Comparison of ENCODE assay signal across 17 cellular contexts in the genomic region with DNA sequence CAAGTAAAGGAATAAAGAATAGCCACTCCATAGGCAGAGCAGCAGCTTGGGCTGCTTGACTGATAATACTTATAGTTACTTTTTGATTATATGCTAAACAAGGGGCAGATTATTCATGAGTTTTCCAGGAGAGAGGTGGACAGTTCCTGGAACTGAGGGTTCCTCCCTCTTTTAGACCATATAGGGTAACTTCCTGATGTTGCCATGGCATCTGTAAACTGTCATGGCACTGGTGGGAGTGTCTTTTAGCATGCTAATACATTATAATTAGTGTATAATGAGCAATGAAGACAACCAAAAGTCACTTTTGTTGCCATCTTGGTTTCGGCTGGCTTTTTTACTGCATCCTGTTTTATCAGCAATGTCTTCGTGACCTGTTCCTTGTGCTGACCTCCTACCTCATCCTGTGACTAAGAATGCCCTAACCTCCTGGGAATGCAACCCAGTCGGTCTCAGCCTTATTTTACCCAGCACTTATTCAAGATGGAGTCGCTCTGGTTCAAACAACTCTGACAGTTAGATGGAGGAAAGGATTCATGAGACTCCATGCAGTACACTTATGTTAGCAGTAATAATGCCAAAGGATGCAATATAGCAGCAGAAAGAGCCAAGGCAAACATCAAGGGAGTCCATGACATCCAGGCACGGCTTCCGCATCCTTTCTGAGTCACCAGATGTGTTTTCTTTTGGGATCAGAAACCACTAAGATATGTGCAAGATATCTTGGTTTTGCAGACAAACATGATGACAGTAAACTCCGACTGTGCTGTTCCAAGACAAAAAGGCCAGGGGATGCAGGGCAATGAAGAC. TPM values are rescaled to one million over a fixed set of nuclear protein-coding genes. Genes with fewer than 3 reads are reported as not detected.
DNase-seq lines count a peak whose midpoint lies in the region; ATAC-seq and TF ChIP-seq lines count a peak whose summit lies in the region.
"Had no signal": no experiment of that assay in that cellular context is flagged by ENCODE, and none has a peak within 500 bp of the region (broad histone marks: within the 10 kb centered on the region; RNA-seq: fewer than 3 reads in every experiment).

No MANE protein-coding gene starts in this region.

- H3K27me3 Mint-ChIP-seq in endodermal cell (ENCODE audit: insufficient read depth): peaks cover 12% of the 10 kb centered on the region

- H3K27ac ChIP-seq in endodermal cell (ENCODE audit: low read depth, low read length): no peak overlapping the region
- H3K27ac ChIP-seq: ascending aorta, C4-2B, SK-N-MC had no signal

- DNase-seq in AG08395 (ENCODE audit: low spot score) (peak; percentile 72), HT1080 (ENCODE audit: low read depth) (peak; percentile 84), astrocyte of the cerebellum (ENCODE audit: low read depth) (peak; percentile 80), glomerular visceral epithelial cell (ENCODE audit: extremely low spot score) (peak; percentile 63), NCI-H1105 (lab: John Stamatoyannopoulos, UW) (no peak), T-helper 2 cell (no peak), endodermal cell (no peak)
- DNase-seq: activated T-cell treated with anti-CD3 and anti-CD28 coated beads, Interleukin-2, amount 50 U/mL, for 1 hour; NCI-H187; NCI-H82; stimulated activated CD4-positive, alpha-beta T cell treated with anti-CD3 and anti-CD28 coated beads, Interleukin-4, amount 100 ng/mL, for 4 hours; stimulated activated naive CD4-positive, alpha-beta T cell had no signal

- no peak overlapping the region for H3K9ac ChIP-seq in endodermal cell (ENCODE audit: extremely low read depth, low read length, poor library complexity, severe bottlenecking)

- no peaks in the 10 kb centered on the region for H3K36me3 ChIP-seq in endodermal cell (ENCODE audit: control insufficient read depth, insufficient read depth, low read length)
- H3K36me3 ChIP-seq: ascending aorta had no signal

- no peaks in the 10 kb centered on the region for H3K27me3 ChIP-seq in endodermal cell (ENCODE audit: control insufficient read depth, insufficient read depth, low read length, poor library complexity, severe bottlenecking)
- H3K27me3 ChIP-seq: ascending aorta had no signal

- peaks cover 7% of the 10 kb centered on the region for H3K9me3 Mint-ChIP-seq in endodermal cell

- no peak for TF ChIP-seq CTCF in astrocyte of the cerebellum (IDR thresholded peaks at IDR 0.05; ENCODE audit: low read depth, low read length, missing control alignments)
- TF ChIP-seq CTCF in endodermal cell (conservative IDR thresholded peaks at IDR 0.05): no peak

- peaks cover 12% of the 10 kb centered on the region for H3K9me3 ChIP-seq in endodermal cell (ENCODE audit: control insufficient read depth, low read length)
- H3K9me3 ChIP-seq: ascending aorta had no signal

- no peak overlapping the region for H3K27ac Mint-ChIP-seq in endodermal cell

- no peak for ATAC-seq in GM21786 (IDR thresholded peaks at IDR 0.05; ENCODE audit: unreplicated experiment)
- ATAC-seq: activated CD4-positive, CD25-positive, alpha-beta regulatory T cell treated with anti-CD3 and anti-CD28 coated beads, Interleukin-2, amount 50 U/mL, for 24 hours had no signal

- H3K36me3 Mint-ChIP-seq in endodermal cell (ENCODE audit: low read depth): no peaks in the 10 kb centered on the region

- 91 to 98% methylated on average over 6 to 7 of the region's 7 CpGs for WGBS in endodermal cell (ENCODE audit: insufficient coverage in 1 of 2, insufficient read length in 1 of 2), 2 experiments

- H3K4me3 ChIP-seq in astrocyte of the cerebellum (ENCODE audit: low read depth, low read length) (no peak overlapping the region), endodermal cell (ENCODE audit: low read length) (no peak overlapping the region)
- H3K4me3 ChIP-seq: ascending aorta, SK-N-MC had no signal

- peaks cover 5% of the 10 kb centered on the region for H3K4me1 Mint-ChIP-seq in endodermal cell

- in situ Hi-C loops in astrocyte of the cerebellum (cut with HindIII; ENCODE audit: low sequenced_read_pairs): no loop called here

- H3K4me1 ChIP-seq in endodermal cell (ENCODE audit: control insufficient read depth, insufficient read depth, low read length): no peaks in the 10 kb centered on the region
- H3K4me1 ChIP-seq: ascending aorta had no signal

- H3K4me3 Mint-ChIP-seq in endodermal cell: no peak overlapping the region

RNA-seq across cellular contexts. Expression of gene B4GALNT2, which starts 55.8 kb away (rescaled TPM):
- total RNA-seq in HT1080 (2014; rRNA removed; shearing (Covaris generic)): not detected in 2 replicates
- not detected in 2 replicates for polyA plus RNA-seq in HT1080 (2015; cell fraction: cytosol; rRNA removed)
- not detected in 2 replicates for polyA plus RNA-seq in HT1080 (2015; cell fraction: nucleus; rRNA removed)
- under 1 TPM; 0.04 to 0.11 TPM for total RNA-seq in endodermal cell
- polyA plus RNA-seq in endodermal cell (2013, experiment 1 of 2): 0.07 TPM
- polyA plus RNA-seq in endodermal cell (2013, experiment 2 of 2): not detected
- total RNA-seq: ascending aorta had no signal

Comparison
In these comparisons a context has a peak if more than half of its experiments do, and no peak if none do; other contexts are left out.
1. DNase-seq: peak in AG08395 (single experiment), HT1080 (single experiment), astrocyte of the cerebellum (single experiment) and glomerular visceral epithelial cell (single experiment); none in NCI-H1105 (single experiment), T-helper 2 cell (0 of 5) and endodermal cell (single experiment).